ENCODE assay signal across 18 cellular contexts in genomic region chr19:2527171-2527570, GRCh38.
"Had no signal": no experiment of that assay in that cellular context is flagged by ENCODE, and none has a peak within 500 bp of the region (broad histone marks: within the 10 kb centered on the region; RNA-seq: fewer than 3 reads in every experiment).

No MANE protein-coding gene starts in this region.

- DNase-seq: activated CD4-positive, alpha-beta T cell treated with anti-CD3 and anti-CD28 coated beads, Interleukin-2, amount 50 U/mL, for 4 hours; activated CD4-positive, CD25-positive, alpha-beta regulatory T cell treated with anti-CD3 and anti-CD28 coated beads, Interleukin-2, amount 50 U/mL, for 72 hours; activated naive CD4-positive, alpha-beta T cell treated with anti-CD3 and anti-CD28 coated beads for 36 hours; activated naive CD8-positive, alpha-beta T cell treated with anti-CD3 and anti-CD28 coated beads, Interleukin-2, amount 50 U/mL, for 24 hours; activated T-cell treated with anti-CD3 and anti-CD28 coated beads for 4 hours; dermis blood vessel endothelial cell; gastrocnemius medialis; heart left ventricle; nephron progenitor cell; psoas muscle; right lobe of liver; spleen; stimulated activated CD4-positive, alpha-beta T cell treated with anti-CD3 and anti-CD28 coated beads, Interleukin-1b, Interleukin-23, amount 100 ng/mL, for 48 hours; T-helper 9 cell; uterus had no signal

- H3K27ac ChIP-seq: ascending aorta, epithelial cell of prostate, gastrocnemius medialis, heart left ventricle, psoas muscle, right lobe of liver, spleen, uterus had no signal

- H3K4me3 ChIP-seq: ascending aorta, gastrocnemius medialis, heart left ventricle, psoas muscle, right lobe of liver, spleen, uterus had no signal

- ATAC-seq: activated naive CD8-positive, alpha-beta T cell treated with anti-CD3 and anti-CD28 coated beads, Interleukin-2, amount 50 U/mL, for 24 hours; activated T-helper 17 cell treated with anti-CD3 and anti-CD28 coated beads, Interleukin-2, amount 50 U/mL, for 72 hours; gastrocnemius medialis; heart left ventricle; psoas muscle; right lobe of liver had no signal

- H3K4me1 Mint-ChIP-seq: activated T-helper 17 cell treated with anti-CD3 and anti-CD28 coated beads, Interleukin-2, amount 50 U/mL, for 72 hours had no signal

- H3K36me3 ChIP-seq: ascending aorta, gastrocnemius medialis, heart left ventricle, right lobe of liver, uterus had no signal

- H3K27me3 Mint-ChIP-seq: activated naive CD8-positive, alpha-beta T cell treated with anti-CD3 and anti-CD28 coated beads, Interleukin-2, amount 50 U/mL, for 24 hours; activated T-helper 17 cell treated with anti-CD3 and anti-CD28 coated beads, Interleukin-2, amount 50 U/mL, for 72 hours had no signal

- H3K27me3 ChIP-seq: ascending aorta, gastrocnemius medialis, heart left ventricle, right lobe of liver, spleen, uterus had no signal

- H3K9me3 Mint-ChIP-seq: activated naive CD8-positive, alpha-beta T cell treated with anti-CD3 and anti-CD28 coated beads, Interleukin-2, amount 50 U/mL, for 24 hours; activated T-helper 17 cell treated with anti-CD3 and anti-CD28 coated beads, Interleukin-2, amount 50 U/mL, for 72 hours had no signal

- H3K4me3 Mint-ChIP-seq: activated naive CD4-positive, alpha-beta T cell treated with anti-CD3 and anti-CD28 coated beads for 36 hours; activated naive CD8-positive, alpha-beta T cell treated with anti-CD3 and anti-CD28 coated beads, Interleukin-2, amount 50 U/mL, for 24 hours; activated T-helper 17 cell treated with anti-CD3 and anti-CD28 coated beads, Interleukin-2, amount 50 U/mL, for 72 hours; nephron progenitor cell had no signal

- H3K9me3 ChIP-seq: gastrocnemius medialis, psoas muscle, right lobe of liver, spleen, uterus had no signal

- H3K27ac Mint-ChIP-seq: activated naive CD4-positive, alpha-beta T cell treated with anti-CD3 and anti-CD28 coated beads for 36 hours; activated naive CD8-positive, alpha-beta T cell treated with anti-CD3 and anti-CD28 coated beads, Interleukin-2, amount 50 U/mL, for 24 hours; activated T-helper 17 cell treated with anti-CD3 and anti-CD28 coated beads, Interleukin-2, amount 50 U/mL, for 72 hours; nephron progenitor cell had no signal
